Comparison of ENCODE assay signal across 10 cellular contexts in the genomic region with DNA sequence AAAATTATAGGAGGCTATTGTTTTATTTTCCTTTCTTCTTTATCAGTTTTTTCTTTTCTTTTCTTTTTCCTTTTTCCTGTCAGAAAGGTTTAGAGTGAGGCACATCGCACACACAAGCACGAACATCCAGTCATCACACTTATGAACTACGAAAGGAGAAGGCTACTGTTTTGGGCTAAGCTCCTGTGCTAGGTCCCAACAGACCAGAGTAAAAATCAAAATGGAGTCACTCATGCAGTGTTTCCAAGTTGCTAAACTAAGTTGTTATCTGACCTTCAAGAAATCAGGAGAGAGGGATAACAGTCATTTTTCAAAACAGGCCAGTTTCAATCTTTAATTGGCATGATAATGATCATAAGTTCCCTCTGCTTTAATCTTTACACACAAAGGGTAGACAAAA.
"Had no signal": no experiment of that assay in that cellular context is flagged by ENCODE, and none has a peak within 500 bp of the region (broad histone marks: within the 10 kb centered on the region; RNA-seq: fewer than 3 reads in every experiment).

No MANE protein-coding gene starts in this region.

- ATAC-seq: HCT116 had no signal

- DNase-seq: GM23248, GOT3, H7, H9, HCEC 1CT, HFFc6 had no signal

- H3K27ac Mint-ChIP-seq: H9, HFFc6 had no signal

- H3K27ac ChIP-seq: GM23248 had no signal

- H3K4me3 Mint-ChIP-seq: H9, HFFc6 had no signal

- H3K9me3 ChIP-seq: HAP-1 had no signal

- FAIRE-seq: H1, H54 had no signal

- H3K9ac ChIP-seq: GM23248 had no signal

- H2AFZ ChIP-seq: GM23248 had no signal

- H3K4me3 ChIP-seq: GM23248, HAP-1 had no signal

- H3K36me3 ChIP-seq: HAP-1 had no signal
